8 cellular contexts compared by ENCODE assay signal in the genomic region with DNA sequence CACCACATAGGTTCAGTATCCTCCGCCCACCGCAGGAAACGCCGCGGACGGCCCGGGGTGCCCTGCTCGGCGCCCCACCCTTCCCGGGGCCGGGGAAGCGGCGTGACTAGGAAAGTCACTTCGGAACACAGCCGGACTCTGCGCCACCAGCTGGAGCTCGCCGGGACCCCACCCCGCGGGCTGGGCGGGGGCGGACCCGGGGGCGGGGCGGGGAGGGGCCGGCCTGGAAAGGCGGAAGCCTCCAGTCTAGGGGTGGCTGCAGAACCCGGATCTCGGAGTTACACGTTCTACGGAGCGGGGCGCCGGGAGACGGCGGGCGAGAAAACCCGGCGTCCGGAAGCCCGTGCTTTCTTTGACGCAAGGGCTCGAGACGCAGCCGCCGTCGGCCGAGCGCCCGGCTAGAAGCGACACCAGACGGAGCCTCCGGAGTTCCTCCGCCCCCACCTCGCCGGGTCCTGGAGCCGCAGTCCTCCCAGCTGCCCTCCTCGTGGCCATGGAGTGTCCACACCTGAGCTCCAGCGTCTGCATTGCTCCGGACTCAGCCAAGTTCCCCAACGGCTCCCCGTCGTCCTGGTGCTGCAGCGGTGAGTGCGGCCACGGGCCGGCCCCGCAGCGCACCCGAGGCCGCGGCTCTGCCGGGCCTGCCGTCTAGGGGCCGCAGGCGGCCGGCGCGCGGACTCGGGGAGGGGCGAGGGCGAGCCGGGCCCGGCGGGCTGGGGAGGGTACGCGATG. TPM values are rescaled to one million over a fixed set of nuclear protein-coding genes. Genes with fewer than 3 reads are reported as not detected.
DNase-seq lines count a peak whose midpoint lies in the region; ATAC-seq and TF ChIP-seq lines count a peak whose summit lies in the region.

A gene with protein sequence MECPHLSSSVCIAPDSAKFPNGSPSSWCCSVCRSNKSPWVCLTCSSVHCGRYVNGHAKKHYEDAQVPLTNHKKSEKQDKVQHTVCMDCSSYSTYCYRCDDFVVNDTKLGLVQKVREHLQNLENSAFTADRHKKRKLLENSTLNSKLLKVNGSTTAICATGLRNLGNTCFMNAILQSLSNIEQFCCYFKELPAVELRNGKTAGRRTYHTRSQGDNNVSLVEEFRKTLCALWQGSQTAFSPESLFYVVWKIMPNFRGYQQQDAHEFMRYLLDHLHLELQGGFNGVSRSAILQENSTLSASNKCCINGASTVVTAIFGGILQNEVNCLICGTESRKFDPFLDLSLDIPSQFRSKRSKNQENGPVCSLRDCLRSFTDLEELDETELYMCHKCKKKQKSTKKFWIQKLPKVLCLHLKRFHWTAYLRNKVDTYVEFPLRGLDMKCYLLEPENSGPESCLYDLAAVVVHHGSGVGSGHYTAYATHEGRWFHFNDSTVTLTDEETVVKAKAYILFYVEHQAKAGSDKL (plus strand): TSS at position 347 of the 732 bp plus-strand sequence. CDS start 147 bp downstream, at position 494.

- TF ChIP-seq CTCF in DND-41 (IDR thresholded peaks at IDR 0.05; ENCODE audit: borderline replicate concordance, extremely low read depth, low read length, poor library complexity, severe bottlenecking) = peak; percentile 23

- H3K27ac Mint-ChIP-seq in activated T-helper 1 cell treated with anti-CD3 and anti-CD28 coated beads, Interleukin-12 subunit alpha, Interleukin-12 subunit beta, Interleukin-2, Interleukin-4 antibody, amounts not matched to agents 30 ng/mL and 10 ng/mL and 1 ng/mL, durations not matched to agents 14 hours and 24 hours and 36 hours = peak within 1 kb of the TSS; percentile 93
- peak within 1 kb of the TSS; percentile 94 to 99 (median 97) for H3K27ac Mint-ChIP-seq in naive thymus-derived CD4-positive, alpha-beta T cell
- peak within 1 kb of the TSS; percentile 98 for H3K27ac Mint-ChIP-seq in stimulated activated memory B cell treated with anti-CD40 and anti-IgM and Interleukin-4, amounts not matched to agents 10 μg/mL and 1 μg/mL and 100 μg/mL, for 72 hours

- DNase-seq in DND-41 = peak; percentile 90
- DNase-seq in Kasumi-1 (lab: John Stamatoyannopoulos, UW) = peak; percentile 82 to 94
- DNase-seq in RPMI7951 (ENCODE audit: low read depth) = peak; percentile 94
- peak; percentile 91 for DNase-seq in activated T-helper 1 cell treated with anti-CD3 and anti-CD28 coated beads, Interleukin-12 subunit alpha, Interleukin-12 subunit beta, Interleukin-2, Interleukin-4 antibody, amounts not matched to agents 30 ng/mL and 10 ng/mL and 1 ng/mL, durations not matched to agents 14 hours and 24 hours and 36 hours (ENCODE audit: low spot score)
- peak; percentile 96 for DNase-seq in fibroblast of gingiva (ENCODE audit: low read depth)
- DNase-seq in naive thymus-derived CD4-positive, alpha-beta T cell = peak; percentile 88 to 95 (median 94)

- H2AFZ ChIP-seq in DND-41 (ENCODE audit: low read depth, low read length) = peak within 1 kb of the TSS; percentile 73

- CTCF ChIA-PET in naive thymus-derived CD4-positive, alpha-beta T cell (lab: Charles Lee) = interaction anchor here (0.7 to 6.6 kb wide), 8 partner anchors 8 to 95 kb away, joined by 3 to 70 read pairs (median 24); no protein-coding TSS in a partner anchor

- peaks cover 83% of the 10 kb centered on the region for H3K4me1 Mint-ChIP-seq in activated T-helper 1 cell treated with anti-CD3 and anti-CD28 coated beads, Interleukin-12 subunit alpha, Interleukin-12 subunit beta, Interleukin-2, Interleukin-4 antibody, amounts not matched to agents 30 ng/mL and 10 ng/mL and 1 ng/mL, durations not matched to agents 14 hours and 24 hours and 36 hours (ENCODE audit: low read depth)
- H3K4me1 Mint-ChIP-seq in naive thymus-derived CD4-positive, alpha-beta T cell = peaks cover 30 to 75% (median 72%) of the 10 kb centered on the region in 7 donors
- H3K4me1 Mint-ChIP-seq in stimulated activated memory B cell treated with anti-CD40 and anti-IgM and Interleukin-4, amounts not matched to agents 10 μg/mL and 1 μg/mL and 100 μg/mL, for 72 hours = peaks cover 81% of the 10 kb centered on the region

- H3K27ac ChIP-seq in DND-41 (ENCODE audit: low read length) = peak within 1 kb of the TSS; percentile 75
- peak within 1 kb of the TSS; percentile 97 for H3K27ac ChIP-seq in naive thymus-derived CD4-positive, alpha-beta T cell (ENCODE audit: low read depth, low read length)

- peak within 1 kb of the TSS; percentile 91 for H3K9ac ChIP-seq in DND-41 (ENCODE audit: low read depth, low read length)

- H3K27me3 ChIP-seq in DND-41 (ENCODE audit: insufficient read depth, low read length, poor library complexity) = no peaks in the 10 kb centered on the region
- no peaks in the 10 kb centered on the region for H3K27me3 ChIP-seq in naive thymus-derived CD4-positive, alpha-beta T cell (ENCODE audit: control insufficient read depth in 2 of 2, insufficient read depth in 2 of 2, low read length in 2 of 2)

- peaks cover 49% of the 10 kb centered on the region for H3K79me2 ChIP-seq in DND-41 (ENCODE audit: insufficient read depth, low read length)

- no peaks in the 10 kb centered on the region for H3K9me3 Mint-ChIP-seq in activated T-helper 1 cell treated with anti-CD3 and anti-CD28 coated beads, Interleukin-12 subunit alpha, Interleukin-12 subunit beta, Interleukin-2, Interleukin-4 antibody, amounts not matched to agents 30 ng/mL and 10 ng/mL and 1 ng/mL, durations not matched to agents 14 hours and 24 hours and 36 hours
- no peaks in the 10 kb centered on the region for H3K9me3 Mint-ChIP-seq in naive thymus-derived CD4-positive, alpha-beta T cell
- no peaks in the 10 kb centered on the region for H3K9me3 Mint-ChIP-seq in stimulated activated memory B cell treated with anti-CD40 and anti-IgM and Interleukin-4, amounts not matched to agents 10 μg/mL and 1 μg/mL and 100 μg/mL, for 72 hours

- ATAC-seq in DND-41 (ENCODE audit: insufficient read depth, low read depth) = peak; percentile 76
- peak; percentile 42 for ATAC-seq in GM21825 (IDR thresholded peaks at IDR 0.05; ENCODE audit: unreplicated experiment)
- peak; percentile 86 for ATAC-seq in naive thymus-derived CD4-positive, alpha-beta T cell
- ATAC-seq in stimulated activated memory B cell treated with anti-CD40 and anti-IgM and Interleukin-4, amounts not matched to agents 10 μg/mL and 1 μg/mL and 100 μg/mL, for 72 hours = peak; percentile 85

- no peaks in the 10 kb centered on the region for H3K9me3 ChIP-seq in DND-41 (ENCODE audit: insufficient read depth, low read length, severe bottlenecking)
- H3K9me3 ChIP-seq in naive thymus-derived CD4-positive, alpha-beta T cell (ENCODE audit: control insufficient read depth in 2 of 3, low read length in 3 of 3) = no peaks in the 10 kb centered on the region

- H4K20me1 ChIP-seq in DND-41 (ENCODE audit: insufficient read depth, low read length) = peaks cover 30% of the 10 kb centered on the region; the same call in 1 of the 2 replicates

- peak within 1 kb of the TSS; percentile 93 for H3K4me3 Mint-ChIP-seq in activated T-helper 1 cell treated with anti-CD3 and anti-CD28 coated beads, Interleukin-12 subunit alpha, Interleukin-12 subunit beta, Interleukin-2, Interleukin-4 antibody, amounts not matched to agents 30 ng/mL and 10 ng/mL and 1 ng/mL, durations not matched to agents 14 hours and 24 hours and 36 hours
- H3K4me3 Mint-ChIP-seq in naive thymus-derived CD4-positive, alpha-beta T cell = peak within 1 kb of the TSS; percentile 93 to 99 (median 98)
- peak within 1 kb of the TSS; percentile 93 for H3K4me3 Mint-ChIP-seq in stimulated activated memory B cell treated with anti-CD40 and anti-IgM and Interleukin-4, amounts not matched to agents 10 μg/mL and 1 μg/mL and 100 μg/mL, for 72 hours

- H3K36me3 ChIP-seq in DND-41 (ENCODE audit: insufficient read depth, low read length) = no peaks in the 10 kb centered on the region
- H3K36me3 ChIP-seq in naive thymus-derived CD4-positive, alpha-beta T cell (ENCODE audit: control insufficient read depth in 2 of 3, insufficient read depth in 3 of 3, low read length in 3 of 3) = peaks cover 0 to 3% (median 0%) of the 10 kb centered on the region in 3 experiments

- H3K4me2 ChIP-seq in DND-41 (ENCODE audit: insufficient read depth, low read length) = peak within 1 kb of the TSS; percentile 90

- no peaks in the 10 kb centered on the region for H3K27me3 Mint-ChIP-seq in activated T-helper 1 cell treated with anti-CD3 and anti-CD28 coated beads, Interleukin-12 subunit alpha, Interleukin-12 subunit beta, Interleukin-2, Interleukin-4 antibody, amounts not matched to agents 30 ng/mL and 10 ng/mL and 1 ng/mL, durations not matched to agents 14 hours and 24 hours and 36 hours (ENCODE audit: insufficient read depth)
- H3K27me3 Mint-ChIP-seq in naive thymus-derived CD4-positive, alpha-beta T cell = no peaks in the 10 kb centered on the region
- no peaks in the 10 kb centered on the region for H3K27me3 Mint-ChIP-seq in stimulated activated memory B cell treated with anti-CD40 and anti-IgM and Interleukin-4, amounts not matched to agents 10 μg/mL and 1 μg/mL and 100 μg/mL, for 72 hours

- POLR2A ChIA-PET in naive thymus-derived CD4-positive, alpha-beta T cell (lab: Charles Lee) = interaction anchor here (0.6 to 8.8 kb wide), 18 partner anchors 9 to 308 kb away, joined by 3 to 392 read pairs (median 9); no protein-coding TSS in a partner anchor

- peaks cover 36% of the 10 kb centered on the region for H3K4me1 ChIP-seq in DND-41 (ENCODE audit: insufficient read depth, low read length)
- peaks cover 65 to 70% of the 10 kb centered on the region in 2 donors for H3K4me1 ChIP-seq in naive thymus-derived CD4-positive, alpha-beta T cell (ENCODE audit: control insufficient read depth in 2 of 2, insufficient read depth in 2 of 2, low read length in 2 of 2)

- peaks cover 6% of the 10 kb centered on the region for H3K36me3 Mint-ChIP-seq in activated T-helper 1 cell treated with anti-CD3 and anti-CD28 coated beads, Interleukin-12 subunit alpha, Interleukin-12 subunit beta, Interleukin-2, Interleukin-4 antibody, amounts not matched to agents 30 ng/mL and 10 ng/mL and 1 ng/mL, durations not matched to agents 14 hours and 24 hours and 36 hours (ENCODE audit: low read depth)
- H3K36me3 Mint-ChIP-seq in naive thymus-derived CD4-positive, alpha-beta T cell = peaks cover 0 to 6% (median 0%) of the 10 kb centered on the region in 5 donors
- no peaks in the 10 kb centered on the region for H3K36me3 Mint-ChIP-seq in stimulated activated memory B cell treated with anti-CD40 and anti-IgM and Interleukin-4, amounts not matched to agents 10 μg/mL and 1 μg/mL and 100 μg/mL, for 72 hours

- peak within 1 kb of the TSS; percentile 76 to 97 for H3K4me3 ChIP-seq in DND-41 (ENCODE audit: low read depth in 1 of 2, low read length in 2 of 2)
- peak within 1 kb of the TSS; percentile 95 for H3K4me3 ChIP-seq in naive thymus-derived CD4-positive, alpha-beta T cell (ENCODE audit: low read length)

- intact Hi-C loops in activated T-helper 1 cell treated with anti-CD3 and anti-CD28 coated beads, Interleukin-12 subunit alpha, Interleukin-12 subunit beta, Interleukin-2, Interleukin-4 antibody, amounts not matched to agents 30 ng/mL and 10 ng/mL and 1 ng/mL, durations not matched to agents 14 hours and 24 hours and 36 hours (cut with micrococcal nuclease) = loop anchor here (1.0 to 10.0 kb wide), 8 partner anchors 25 to 960 kb away; a partner anchor contains a TSS
- intact Hi-C loops in naive thymus-derived CD4-positive, alpha-beta T cell (cut with micrococcal nuclease) = loop anchor here (1.0 to 10.0 kb wide), 13 partner anchors 8 to 1388 kb away; a partner anchor contains a TSS

RNA-seq across cellular contexts. Expression of the gene that starts here (rescaled TPM):
- total RNA-seq in RPMI7951 (2014; rRNA removed; shearing (Covaris generic)) = 28.2 and 39.3 TPM in 2 replicates
- total RNA-seq in activated T-helper 1 cell treated with anti-CD3 and anti-CD28 coated beads, Interleukin-12 subunit alpha, Interleukin-12 subunit beta, Interleukin-2, Interleukin-4 antibody, amounts not matched to agents 30 ng/mL and 10 ng/mL and 1 ng/mL, durations not matched to agents 14 hours and 24 hours and 36 hours = 46.9 and 58.9 TPM in 2 replicates
- total RNA-seq in naive thymus-derived CD4-positive, alpha-beta T cell = 100 to 1,000 TPM in 4 of 5 experiments, 10 to 100 TPM in 1; 64.2 to 288 (median 155) TPM
- 10 to 100 TPM; 53.3 to 62.8 TPM for polyA plus RNA-seq in naive thymus-derived CD4-positive, alpha-beta T cell

Comparison
In these comparisons a context has a peak if more than half of its experiments do, and no peak if none do; other contexts are left out.
1. Peak in every context shown above with its lines: DNase-seq, ATAC-seq, H3K4me3 ChIP-seq and H3K27ac ChIP-seq.